1 cellular context compared by ENCODE assay signal in the genomic region with DNA sequence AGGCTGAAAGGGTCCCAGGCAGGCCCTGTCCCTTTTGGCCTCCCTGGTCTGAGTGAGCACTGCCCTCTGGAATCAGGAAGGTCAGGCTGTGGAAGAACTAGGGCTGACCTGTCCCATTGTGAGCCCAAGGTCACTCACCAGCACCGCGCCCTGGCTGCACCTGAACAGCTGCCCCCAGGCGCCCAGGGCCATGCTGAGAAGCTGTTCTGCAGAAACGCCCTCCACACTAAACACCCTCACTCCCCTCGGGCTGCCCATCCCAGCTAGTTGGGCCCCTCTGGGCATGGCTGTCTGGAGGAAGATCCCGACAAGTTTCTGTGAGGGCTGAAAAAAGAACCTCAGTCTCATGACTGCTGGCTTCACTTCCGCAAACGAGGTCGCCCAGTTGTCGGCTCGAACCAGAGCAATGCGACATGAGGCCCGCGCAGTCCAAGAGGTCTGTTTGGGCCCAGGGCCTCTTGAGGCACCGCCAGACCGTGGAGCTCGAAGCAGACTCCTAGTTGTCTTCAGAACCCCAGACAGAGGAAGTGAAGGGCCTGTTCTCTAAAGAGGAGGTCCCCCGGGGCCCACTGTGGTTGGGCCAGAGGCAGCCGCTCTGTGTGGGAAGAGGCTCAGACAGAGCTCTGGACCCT.
TF ChIP-seq lines count a peak whose summit lies in the region.

No MANE protein-coding gene starts in this region.

TF ChIP-seq in GM12878, 131 proteins besides CTCF, POLR2A, EP300 and RAD21 (continued from another document and continues in another):
- TF ChIP-seq, protein P1, sequence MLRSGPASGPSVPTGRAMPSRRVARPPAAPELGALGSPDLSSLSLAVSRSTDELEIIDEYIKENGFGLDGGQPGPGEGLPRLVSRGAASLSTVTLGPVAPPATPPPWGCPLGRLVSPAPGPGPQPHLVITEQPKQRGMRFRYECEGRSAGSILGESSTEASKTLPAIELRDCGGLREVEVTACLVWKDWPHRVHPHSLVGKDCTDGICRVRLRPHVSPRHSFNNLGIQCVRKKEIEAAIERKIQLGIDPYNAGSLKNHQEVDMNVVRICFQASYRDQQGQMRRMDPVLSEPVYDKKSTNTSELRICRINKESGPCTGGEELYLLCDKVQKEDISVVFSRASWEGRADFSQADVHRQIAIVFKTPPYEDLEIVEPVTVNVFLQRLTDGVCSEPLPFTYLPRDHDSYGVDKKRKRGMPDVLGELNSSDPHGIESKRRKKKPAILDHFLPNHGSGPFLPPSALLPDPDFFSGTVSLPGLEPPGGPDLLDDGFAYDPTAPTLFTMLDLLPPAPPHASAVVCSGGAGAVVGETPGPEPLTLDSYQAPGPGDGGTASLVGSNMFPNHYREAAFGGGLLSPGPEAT (IDR thresholded peaks at IDR 0.05; ENCODE audit: low read depth) = peak; percentile 53; the same call in 1 of the 2 replicates
- TF ChIP-seq, protein P2, sequence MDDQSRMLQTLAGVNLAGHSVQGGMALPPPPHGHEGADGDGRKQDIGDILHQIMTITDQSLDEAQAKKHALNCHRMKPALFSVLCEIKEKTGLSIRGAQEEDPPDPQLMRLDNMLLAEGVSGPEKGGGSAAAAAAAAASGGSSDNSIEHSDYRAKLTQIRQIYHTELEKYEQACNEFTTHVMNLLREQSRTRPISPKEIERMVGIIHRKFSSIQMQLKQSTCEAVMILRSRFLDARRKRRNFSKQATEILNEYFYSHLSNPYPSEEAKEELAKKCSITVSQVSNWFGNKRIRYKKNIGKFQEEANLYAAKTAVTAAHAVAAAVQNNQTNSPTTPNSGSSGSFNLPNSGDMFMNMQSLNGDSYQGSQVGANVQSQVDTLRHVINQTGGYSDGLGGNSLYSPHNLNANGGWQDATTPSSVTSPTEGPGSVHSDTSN (IDR thresholded peaks at IDR 0.05; ENCODE audit: insufficient replicate concordance, low read depth, low read length) = no peak
- TF ChIP-seq, protein P3, sequence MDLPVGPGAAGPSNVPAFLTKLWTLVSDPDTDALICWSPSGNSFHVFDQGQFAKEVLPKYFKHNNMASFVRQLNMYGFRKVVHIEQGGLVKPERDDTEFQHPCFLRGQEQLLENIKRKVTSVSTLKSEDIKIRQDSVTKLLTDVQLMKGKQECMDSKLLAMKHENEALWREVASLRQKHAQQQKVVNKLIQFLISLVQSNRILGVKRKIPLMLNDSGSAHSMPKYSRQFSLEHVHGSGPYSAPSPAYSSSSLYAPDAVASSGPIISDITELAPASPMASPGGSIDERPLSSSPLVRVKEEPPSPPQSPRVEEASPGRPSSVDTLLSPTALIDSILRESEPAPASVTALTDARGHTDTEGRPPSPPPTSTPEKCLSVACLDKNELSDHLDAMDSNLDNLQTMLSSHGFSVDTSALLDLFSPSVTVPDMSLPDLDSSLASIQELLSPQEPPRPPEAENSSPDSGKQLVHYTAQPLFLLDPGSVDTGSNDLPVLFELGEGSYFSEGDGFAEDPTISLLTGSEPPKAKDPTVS (IDR thresholded peaks at IDR 0.05; ENCODE audit: low read depth, low read length) = no peak
- TF ChIP-seq RB1 (IDR thresholded peaks at IDR 0.05; ENCODE audit: borderline replicate concordance) (peak; percentile 43; the same call in 1 of the 2 replicates), IKZF1 (conservative IDR thresholded peaks at IDR 0.05) (peak; percentile 69), PML (IDR thresholded peaks at IDR 0.05; ENCODE audit: low read length) (no peak), ETV6 (conservative IDR thresholded peaks at IDR 0.05 in 1 of 2, IDR thresholded peaks at IDR 0.05 in 1 of 2; ENCODE audit: borderline replicate concordance in 1 of 2, low read depth in 1 of 2) (peak in 1 of 2 experiments; percentile 29; a peak in 1 of 4 replicates), RFX5 (IDR thresholded peaks at IDR 0.05; ENCODE audit: low read depth, low read length) (no peak), JUND (IDR thresholded peaks at IDR 0.05; ENCODE audit: low read depth, low read length) (no peak), MYC (IDR thresholded peaks at IDR 0.05; ENCODE audit: insufficient read depth, insufficient read length, insufficient replicate concordance, low read length, severe bottlenecking) (no peak), EED (IDR thresholded peaks at IDR 0.05; ENCODE audit: low read depth) (peak; percentile 67), FOXK2 (IDR thresholded peaks at IDR 0.05) (no peak), SUPT20H (IDR thresholded peaks at IDR 0.05; ENCODE audit: borderline replicate concordance, control insufficient read depth, low read depth, low read length) (no peak), ZBED1 (IDR thresholded peaks at IDR 0.05; ENCODE audit: borderline replicate concordance) (no peak; the same call in 1 of the 2 replicates), PAX8 (IDR thresholded peaks at IDR 0.05) (no peak), ZNF274 (IDR thresholded peaks at IDR 0.05; ENCODE audit: insufficient read depth, insufficient read length) (no peak), NFYA (IDR thresholded peaks at IDR 0.05; ENCODE audit: borderline replicate concordance, low read depth, low read length) (no peak), ZNF24 (IDR thresholded peaks at IDR 0.05) (no peak), GATAD2B (conservative IDR thresholded peaks at IDR 0.05; ENCODE audit: low read depth) (0 out of 2 replicates have a peak, but pooled peaks have one; percentile 36), SMC3 (IDR thresholded peaks at IDR 0.05; ENCODE audit: borderline replicate concordance, low read length) (no peak; the same call in 1 of the 2 replicates), RAD51 (IDR thresholded peaks at IDR 0.05) (no peak), PAX5 (IDR thresholded peaks at IDR 0.05; ENCODE audit: borderline replicate concordance, low read depth, low read length) (no peak), ATF3 (IDR thresholded peaks at IDR 0.05; ENCODE audit: borderline replicate concordance, extremely low read depth, low read depth, low read length) (no peak), CREM (IDR thresholded peaks at IDR 0.05; ENCODE audit: low read depth) (no peak), NR2F1 (conservative IDR thresholded peaks at IDR 0.05) (peak; percentile 18; the same call in 1 of the 2 replicates), ELK1 (IDR thresholded peaks at IDR 0.05; ENCODE audit: low read depth, low read length) (no peak), SMARCA5 (IDR thresholded peaks at IDR 0.05) (no peak), ASH2L (IDR thresholded peaks at IDR 0.05; ENCODE audit: borderline replicate concordance, low read depth) (no peak), SRF (IDR thresholded peaks at IDR 0.05; ENCODE audit: low read depth in 2 of 2, low read length in 2 of 2) (no peak), NR2C1 (IDR thresholded peaks at IDR 0.05) (no peak), BCLAF1 (IDR thresholded peaks at IDR 0.05) (no peak), EGR1 (IDR thresholded peaks at IDR 0.05; ENCODE audit: borderline replicate concordance in 1 of 2, low read depth in 2 of 2, low read length in 2 of 2) (no peak), GABPA (IDR thresholded peaks at IDR 0.05; ENCODE audit: low read depth) (no peak), IKZF2 (IDR thresholded peaks at IDR 0.05) (peak; percentile 59 to 61; a peak in 3 of 4 replicates), TCF12 (IDR thresholded peaks at IDR 0.05; ENCODE audit: low read depth, low read length) (no peak), HDGF (IDR thresholded peaks at IDR 0.05) (0 out of 2 replicates have a peak, but pooled peaks have one; percentile 63), ZNF592 (IDR thresholded peaks at IDR 0.05) (0 out of 2 replicates have a peak, but pooled peaks have one; percentile 78), STAT1 (conservative IDR thresholded peaks at IDR 0.05) (no peak), CBX5 (IDR thresholded peaks at IDR 0.05; ENCODE audit: low read depth) (no peak), SP1 (IDR thresholded peaks at IDR 0.05; ENCODE audit: low read depth, low read length) (no peak), TCF3 (IDR thresholded peaks at IDR 0.05; ENCODE audit: borderline replicate concordance, insufficient read depth, low read depth, low read length) (no peak), RBBP5 (conservative IDR thresholded peaks at IDR 0.05) (no peak), MTA2 (IDR thresholded peaks at IDR 0.05; ENCODE audit: low read depth) (peak; percentile 55; the same call in 1 of the 2 replicates), SIX5 (IDR thresholded peaks at IDR 0.05; ENCODE audit: low read depth, low read length, severe bottlenecking) (no peak)
- TF ChIP-seq, protein P4, sequence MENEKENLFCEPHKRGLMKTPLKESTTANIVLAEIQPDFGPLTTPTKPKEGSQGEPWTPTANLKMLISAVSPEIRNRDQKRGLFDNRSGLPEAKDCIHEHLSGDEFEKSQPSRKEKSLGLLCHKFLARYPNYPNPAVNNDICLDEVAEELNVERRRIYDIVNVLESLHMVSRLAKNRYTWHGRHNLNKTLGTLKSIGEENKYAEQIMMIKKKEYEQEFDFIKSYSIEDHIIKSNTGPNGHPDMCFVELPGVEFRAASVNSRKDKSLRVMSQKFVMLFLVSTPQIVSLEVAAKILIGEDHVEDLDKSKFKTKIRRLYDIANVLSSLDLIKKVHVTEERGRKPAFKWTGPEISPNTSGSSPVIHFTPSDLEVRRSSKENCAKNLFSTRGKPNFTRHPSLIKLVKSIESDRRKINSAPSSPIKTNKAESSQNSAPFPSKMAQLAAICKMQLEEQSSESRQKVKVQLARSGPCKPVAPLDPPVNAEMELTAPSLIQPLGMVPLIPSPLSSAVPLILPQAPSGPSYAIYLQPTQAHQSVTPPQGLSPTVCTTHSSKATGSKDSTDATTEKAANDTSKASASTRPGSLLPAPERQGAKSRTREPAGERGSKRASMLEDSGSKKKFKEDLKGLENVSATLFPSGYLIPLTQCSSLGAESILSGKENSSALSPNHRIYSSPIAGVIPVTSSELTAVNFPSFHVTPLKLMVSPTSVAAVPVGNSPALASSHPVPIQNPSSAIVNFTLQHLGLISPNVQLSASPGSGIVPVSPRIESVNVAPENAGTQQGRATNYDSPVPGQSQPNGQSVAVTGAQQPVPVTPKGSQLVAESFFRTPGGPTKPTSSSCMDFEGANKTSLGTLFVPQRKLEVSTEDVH (IDR thresholded peaks at IDR 0.05; ENCODE audit: low read depth, partially characterized antibody) = no peak
